ENCODE assay signal across 18 cellular contexts in the genomic region with DNA sequence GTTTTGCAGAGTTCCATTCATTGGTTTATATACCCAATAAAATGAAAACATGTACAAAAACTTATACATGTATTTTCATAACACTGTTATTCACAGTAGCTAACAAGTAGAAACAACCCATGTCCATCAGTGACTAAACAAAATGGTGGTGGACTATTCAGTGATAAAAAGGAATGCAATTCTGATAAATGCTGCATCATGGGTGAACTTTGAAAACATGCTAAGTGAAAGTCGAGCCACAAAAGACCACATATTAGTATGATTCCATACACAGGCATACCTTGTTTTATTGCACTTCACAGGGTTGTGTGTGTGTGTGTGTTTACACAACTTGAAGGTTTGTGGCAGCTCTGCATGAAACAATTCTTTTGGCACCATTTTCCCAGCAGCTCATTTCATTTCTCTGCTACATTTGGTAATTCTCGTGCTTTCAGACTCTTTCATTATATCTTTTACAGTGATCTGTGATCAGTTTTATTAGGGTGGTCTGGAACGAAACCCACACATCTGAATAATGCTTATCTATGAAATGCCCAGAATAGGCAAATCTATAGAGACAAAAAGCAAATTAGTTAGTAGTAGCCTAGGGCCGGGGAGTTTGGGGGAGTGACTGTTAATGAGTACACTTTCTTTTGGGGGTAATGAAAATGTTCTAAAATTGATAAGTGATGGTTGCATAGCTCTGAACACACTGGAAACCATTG. TPM values are rescaled to one million over a fixed set of nuclear protein-coding genes. Genes with fewer than 3 reads are reported as not detected.
A peak's percentile ranks its signal among the peaks of the same experiment; 100 is the strongest.
DNase-seq lines count a peak whose midpoint lies in the region; ATAC-seq and TF ChIP-seq lines count a peak whose summit lies in the region.
"Had no signal": no experiment of that assay in that cellular context is flagged by ENCODE, and none has a peak within 500 bp of the region (broad histone marks: within the 10 kb centered on the region; RNA-seq: fewer than 3 reads in every experiment).

No MANE protein-coding gene starts in this region.

- H3K4me1 ChIP-seq in ascending aorta (peaks cover 13 to 73% of the 10 kb centered on the region in 2 donors), esophagus muscularis mucosa (peaks cover 55 to 82% (median 64%) of the 10 kb centered on the region in 4 donors), smooth muscle cell (ENCODE audit: low read depth) (peaks cover 16% of the 10 kb centered on the region)
- H3K4me1 ChIP-seq: BE2C had no signal

- H3K4me1 Mint-ChIP-seq in HFFc6 (ENCODE audit: low read depth) = peaks cover 87% of the 10 kb centered on the region

- H3K36me3 ChIP-seq in ascending aorta (no peaks in the 10 kb centered on the region), esophagus muscularis mucosa (no peaks in the 10 kb centered on the region), smooth muscle cell (ENCODE audit: low read depth) (no peaks in the 10 kb centered on the region)
- H3K36me3 ChIP-seq: BE2C had no signal

- H3F3A ChIP-seq in smooth muscle cell (ENCODE audit: low read depth) = peaks cover 14% of the 10 kb centered on the region

- TF ChIP-seq CTCF in HFFc6 (IDR thresholded peaks at IDR 0.05) (no peak), ascending aorta (IDR thresholded peaks at IDR 0.05) (no peak), esophagus muscularis mucosa (IDR thresholded peaks at IDR 0.05) (no peak), smooth muscle cell (IDR thresholded peaks at IDR 0.05; ENCODE audit: borderline replicate concordance, insufficient read depth, poor library complexity, severe bottlenecking) (no peak)

- peak overlapping the region; percentile 44 for H3K27ac Mint-ChIP-seq in HFFc6
- H3K27ac Mint-ChIP-seq: GM23338 had no signal

- intact Hi-C loops in ascending aorta (cut with DNase I) = no loop called here
- intact Hi-C loops in esophagus muscularis mucosa (cut with DNase I) = no loop called here

- WGBS in esophagus muscularis mucosa = 88% methylated on average over 4 of the region's 4 CpGs
- WGBS in smooth muscle cell (ENCODE audit: low lambda C conversion rate) = 53% methylated on average over 4 of the region's 4 CpGs

- H3K4me3 ChIP-seq in ascending aorta = no peak overlapping the region
- H3K4me3 ChIP-seq in esophagus muscularis mucosa = no peak overlapping the region
- no peak overlapping the region for H3K4me3 ChIP-seq in smooth muscle cell
- H3K4me3 ChIP-seq: GM23338 had no signal

- no peak overlapping the region; the same call in 1 of the 2 replicates for H3K4me3 Mint-ChIP-seq in HFFc6
- H3K4me3 Mint-ChIP-seq: GM23338 had no signal

- peaks cover 90% of the 10 kb centered on the region for H3K79me2 ChIP-seq in smooth muscle cell (ENCODE audit: low read depth)

- no peak for ATAC-seq in GM19351 (IDR thresholded peaks at IDR 0.05; ENCODE audit: unreplicated experiment)
- ATAC-seq: GM23338 had no signal

- DNase-seq in HFFc6 (no peak), ascending aorta (ENCODE audit: low spot score in 2 of 2) (no peak), esophagus muscularis mucosa (ENCODE audit: extremely low spot score) (peak; percentile 45), smooth muscle cell (lab: John Stamatoyannopoulos, UW; ENCODE audit: unreplicated experiment) (no peak), AG08395 (ENCODE audit: low spot score) (no peak), NCI-H1694 (lab: John Stamatoyannopoulos, UW) (no peak), SW480 (ENCODE audit: low spot score) (no peak)
- DNase-seq: BE2C, DMS 273 treated with DMSO at 0.1 percent for 48 hours, GDM1, Kasumi-1, MM.1S, NCI-H1092 treated with DMSO at 0.1 percent for 48 hours, NCI-H2107, NCI-H226, RPMI8226 had no signal

- no peaks in the 10 kb centered on the region for H3K27me3 ChIP-seq in ascending aorta
- no peaks in the 10 kb centered on the region for H3K27me3 ChIP-seq in esophagus muscularis mucosa
- no peaks in the 10 kb centered on the region for H3K27me3 ChIP-seq in smooth muscle cell (ENCODE audit: low read depth)
- H3K27me3 ChIP-seq: BE2C had no signal

- no peaks in the 10 kb centered on the region for H3K9me3 Mint-ChIP-seq in HFFc6
- H3K9me3 Mint-ChIP-seq: GM23338 had no signal

- no peak overlapping the region for H3K9ac ChIP-seq in smooth muscle cell (ENCODE audit: low read depth)

- peak overlapping the region; percentile 80 to 81 for H3K27ac ChIP-seq in ascending aorta
- no peak overlapping the region for H3K27ac ChIP-seq in esophagus muscularis mucosa (replicated peaks in 1 of 4)
- peak overlapping the region; percentile 83 for H3K27ac ChIP-seq in smooth muscle cell (ENCODE audit: low read depth)

- H3K4me2 ChIP-seq in smooth muscle cell = peak overlapping the region; percentile 64
- H3K4me2 ChIP-seq: GM23338 had no signal

- no peak for TF ChIP-seq POLR2A in esophagus muscularis mucosa (IDR thresholded peaks at IDR 0.05; ENCODE audit: low read depth)

- no peak overlapping the region for H2AFZ ChIP-seq in smooth muscle cell (ENCODE audit: low read depth)
- H2AFZ ChIP-seq: GM23338 had no signal

- H3K27me3 Mint-ChIP-seq in HFFc6 (ENCODE audit: insufficient read depth) = no peaks in the 10 kb centered on the region

- H3K36me3 Mint-ChIP-seq in HFFc6 (ENCODE audit: low read depth) = peaks cover 5% of the 10 kb centered on the region; the same call in 1 of the 2 replicates

- no peak for TF ChIP-seq EP300 in esophagus muscularis mucosa (IDR thresholded peaks at IDR 0.05)

- peaks cover 94% of the 10 kb centered on the region for H4K20me1 ChIP-seq in smooth muscle cell (ENCODE audit: low read depth)

- H3K9me3 ChIP-seq in ascending aorta (no peaks in the 10 kb centered on the region), esophagus muscularis mucosa (no peaks in the 10 kb centered on the region), smooth muscle cell (replicated peaks; ENCODE audit: low read depth) (no peaks in the 10 kb centered on the region)
- H3K9me3 ChIP-seq: BE2C had no signal

RNA-seq across cellular contexts. Expression of a gene that starts 27.2 kb away (rescaled TPM):
- 100 to 1,000 TPM; 114 to 147 (median 128) TPM for total RNA-seq in HFFc6 (2021; fragmentation: NEBNext Ultra II Directional; extraction: Animal tissue kit (Norgen Biotek cat#: 25700))
- 56.9 TPM for total RNA-seq in ascending aorta
- total RNA-seq in esophagus muscularis mucosa = 100 to 1,000 TPM; 101 to 141 (median 115) TPM
- total RNA-seq in smooth muscle cell = 123 and 133 TPM in 2 replicates
- polyA plus RNA-seq in smooth muscle cell = 59.1 and 68.7 TPM in 2 replicates

Comparison
In these comparisons a context has a peak if more than half of its experiments do, and no peak if none do; other contexts are left out.
1. H3K27ac ChIP-seq: peak in ascending aorta (2 of 2) and smooth muscle cell (single experiment); none in esophagus muscularis mucosa (0 of 4).